ENCODE assay signal across 14 cellular contexts in the genomic region with DNA sequence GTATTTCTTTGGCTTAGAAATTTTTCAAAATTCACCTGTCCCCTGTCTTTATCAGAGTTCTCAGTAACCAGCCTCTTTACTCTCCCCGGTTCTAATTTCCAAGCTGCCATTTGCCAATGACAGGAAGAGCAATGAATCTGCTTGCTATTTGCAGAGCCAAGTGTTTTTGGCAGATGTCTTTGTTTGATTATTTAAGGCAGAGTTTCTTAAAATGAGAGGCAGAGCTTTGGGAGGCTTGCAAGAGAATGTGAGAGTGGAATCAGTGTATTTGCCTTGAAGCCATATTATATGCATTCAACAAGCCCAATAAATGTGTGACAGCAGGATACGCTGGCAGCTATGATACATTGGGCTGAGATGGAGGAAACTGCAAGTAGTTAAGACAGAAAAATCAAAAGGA.
A peak's percentile ranks its signal among the peaks of the same experiment; 100 is the strongest.
DNase-seq lines count a peak whose midpoint lies in the region; ATAC-seq and TF ChIP-seq lines count a peak whose summit lies in the region.
"Had no signal": no experiment of that assay in that cellular context is flagged by ENCODE, and none has a peak within 500 bp of the region (broad histone marks: within the 10 kb centered on the region; RNA-seq: fewer than 3 reads in every experiment).

No MANE protein-coding gene starts in this region.

- H3K4me1 Mint-ChIP-seq in effector memory CD8-positive, alpha-beta T cell (ENCODE audit: low read depth in 2 of 2): no peaks in the 10 kb centered on the region
- H3K4me1 Mint-ChIP-seq: WTC11 had no signal

- H3K9me3 ChIP-seq in OCI-LY3 (ENCODE audit: insufficient read depth, low read length): no peaks in the 10 kb centered on the region

- no peaks in the 10 kb centered on the region for H4K20me1 ChIP-seq in OCI-LY3 (ENCODE audit: insufficient read depth, low read length)

- no peaks in the 10 kb centered on the region for H3K36me3 Mint-ChIP-seq in effector memory CD8-positive, alpha-beta T cell (ENCODE audit: insufficient read depth)
- H3K36me3 Mint-ChIP-seq: WTC11 had no signal

- no peak overlapping the region for H2AFZ ChIP-seq in OCI-LY3 (ENCODE audit: low read depth, low read length)

- peaks cover 19% of the 10 kb centered on the region for H3K4me1 ChIP-seq in OCI-LY3 (ENCODE audit: low read length)

- DNase-seq in DMS 273 treated with DMSO at 0.1 percent for 48 hours (lab: John Stamatoyannopoulos, UW) (peak; percentile 85), NCI-H1694 treated with DMSO at 0.1 percent for 48 hours (lab: John Stamatoyannopoulos, UW) (peak; percentile 61), left lobe of liver (ENCODE audit: low spot score) (no peak), kidney tubule cell (ENCODE audit: low spot score) (no peak)
- no peak for DNase-seq in activated CD8-positive, alpha-beta memory T cell treated with anti-CD3 and anti-CD28 coated beads for 24 hours
- DNase-seq in effector memory CD8-positive, alpha-beta T cell: no peak
- DNase-seq: H7; mesenchymal stem cell; NCI-H2081 treated with DMSO at 0.1 percent for 48 hours; small intestine; stimulated activated naive CD8-positive, alpha-beta T cell treated with anti-CD3 and anti-CD28 coated beads, Interleukin-15, amount 100 ng/mL, for 72 hours had no signal

- peak overlapping the region; percentile 57; the same call in 1 of the 2 replicates for H3K4me2 ChIP-seq in OCI-LY3 (ENCODE audit: low read length)

- H3K27ac Mint-ChIP-seq in effector memory CD8-positive, alpha-beta T cell: peak overlapping the region in 1 of 2 donors; percentile 19
- H3K27ac Mint-ChIP-seq: WTC11 had no signal

- no peaks in the 10 kb centered on the region for H3K36me3 ChIP-seq in OCI-LY3 (replicated peaks; ENCODE audit: low read depth, low read length)

- ATAC-seq in left lobe of liver (peak; percentile 91), GM21737 (IDR thresholded peaks at IDR 0.05; ENCODE audit: unreplicated experiment) (no peak)
- ATAC-seq in effector memory CD8-positive, alpha-beta T cell (replicated peaks): no peak
- ATAC-seq: WTC11 had no signal

- H3K27me3 Mint-ChIP-seq in effector memory CD8-positive, alpha-beta T cell: no peaks in the 10 kb centered on the region
- H3K27me3 Mint-ChIP-seq: stimulated activated naive CD8-positive, alpha-beta T cell treated with anti-CD3 and anti-CD28 coated beads, Interleukin-15, amount 100 ng/mL, for 72 hours had no signal

- H3K27me3 ChIP-seq in OCI-LY3 (ENCODE audit: low read depth, low read length): no peaks in the 10 kb centered on the region

- no peak overlapping the region for H3K4me3 ChIP-seq in OCI-LY3 (ENCODE audit: low read length)

- no peak overlapping the region for H3K9ac ChIP-seq in OCI-LY3 (ENCODE audit: low read length)

- H3K79me2 ChIP-seq in OCI-LY3 (ENCODE audit: low read length): no peaks in the 10 kb centered on the region

- H3K9me3 Mint-ChIP-seq in effector memory CD8-positive, alpha-beta T cell: no peaks in the 10 kb centered on the region
- H3K9me3 Mint-ChIP-seq: stimulated activated naive CD8-positive, alpha-beta T cell treated with anti-CD3 and anti-CD28 coated beads, Interleukin-15, amount 100 ng/mL, for 72 hours; WTC11 had no signal

- no peak overlapping the region for H3K27ac ChIP-seq in OCI-LY3 (ENCODE audit: low read length)

- no peak overlapping the region for H3K4me3 Mint-ChIP-seq in effector memory CD8-positive, alpha-beta T cell
- H3K4me3 Mint-ChIP-seq: stimulated activated naive CD8-positive, alpha-beta T cell treated with anti-CD3 and anti-CD28 coated beads, Interleukin-15, amount 100 ng/mL, for 72 hours; WTC11 had no signal

- no peak for TF ChIP-seq CTCF in OCI-LY3 (IDR thresholded peaks at IDR 0.05; ENCODE audit: low read depth, low read length)

Comparison
In these comparisons a context has a peak if more than half of its experiments do, and no peak if none do; other contexts are left out.
1. DNase-seq: peak in DMS 273 treated with DMSO at 0.1 percent for 48 hours (single experiment) and NCI-H1694 treated with DMSO at 0.1 percent for 48 hours (single experiment); none in left lobe of liver (single experiment), kidney tubule cell (single experiment), activated CD8-positive, alpha-beta memory T cell treated with anti-CD3 and anti-CD28 coated beads for 24 hours (single experiment) and effector memory CD8-positive, alpha-beta T cell (0 of 3).